15 cellular contexts compared by ENCODE assay signal in genomic region chr2:145846986-145847385, GRCh38.
"Had no signal": no experiment of that assay in that cellular context is flagged by ENCODE, and none has a peak within 500 bp of the region (broad histone marks: within the 10 kb centered on the region; RNA-seq: fewer than 3 reads in every experiment).

No MANE protein-coding gene starts in this region.

- H3K4me1 Mint-ChIP-seq: activated CD4-positive, alpha-beta memory T cell treated with anti-CD3 and anti-CD28 coated beads, Interleukin-2, amount 10 ng/mL, durations not matched to agents 7 days and 5 days; activated naive CD8-positive, alpha-beta T cell treated with anti-CD3 and anti-CD28 coated beads, Interleukin-2, amount 10 ng/mL, durations not matched to agents 7 days and 5 days; central memory CD8-positive, alpha-beta T cell had no signal

- H3K9me3 ChIP-seq: gastroesophageal sphincter, stomach had no signal

- H3K27me3 Mint-ChIP-seq: activated CD4-positive, alpha-beta memory T cell treated with anti-CD3 and anti-CD28 coated beads, Interleukin-2, amount 10 ng/mL, durations not matched to agents 7 days and 5 days; activated naive CD8-positive, alpha-beta T cell treated with anti-CD3 and anti-CD28 coated beads, Interleukin-2, amount 10 ng/mL, durations not matched to agents 7 days and 5 days; central memory CD8-positive, alpha-beta T cell had no signal

- H3K27ac Mint-ChIP-seq: activated CD4-positive, alpha-beta memory T cell treated with anti-CD3 and anti-CD28 coated beads, Interleukin-2, amount 10 ng/mL, durations not matched to agents 7 days and 5 days; activated naive CD8-positive, alpha-beta T cell treated with anti-CD3 and anti-CD28 coated beads, Interleukin-2, amount 10 ng/mL, durations not matched to agents 7 days and 5 days; activated T-cell treated with anti-CD3 and anti-CD28 coated beads, Interleukin-2, amount 50 U/mL, for 72 hours had no signal

- H3K27me3 ChIP-seq: gastroesophageal sphincter, stomach had no signal

- ATAC-seq: activated T-cell treated with anti-CD3 and anti-CD28 coated beads, Interleukin-2, amount 50 U/mL, for 72 hours; gastroesophageal sphincter; left ventricle myocardium superior had no signal

- H3K4me3 Mint-ChIP-seq: activated CD4-positive, alpha-beta memory T cell treated with anti-CD3 and anti-CD28 coated beads, Interleukin-2, amount 10 ng/mL, durations not matched to agents 7 days and 5 days; activated naive CD8-positive, alpha-beta T cell treated with anti-CD3 and anti-CD28 coated beads, Interleukin-2, amount 10 ng/mL, durations not matched to agents 7 days and 5 days; activated T-cell treated with anti-CD3 and anti-CD28 coated beads, Interleukin-2, amount 50 U/mL, for 72 hours; central memory CD8-positive, alpha-beta T cell had no signal

- H3K36me3 ChIP-seq: gastroesophageal sphincter, stomach had no signal

- H3K36me3 Mint-ChIP-seq: activated naive CD8-positive, alpha-beta T cell treated with anti-CD3 and anti-CD28 coated beads, Interleukin-2, amount 10 ng/mL, durations not matched to agents 7 days and 5 days had no signal

- H3K9me3 Mint-ChIP-seq: activated CD4-positive, alpha-beta memory T cell treated with anti-CD3 and anti-CD28 coated beads, Interleukin-2, amount 10 ng/mL, durations not matched to agents 7 days and 5 days; activated naive CD8-positive, alpha-beta T cell treated with anti-CD3 and anti-CD28 coated beads, Interleukin-2, amount 10 ng/mL, durations not matched to agents 7 days and 5 days; activated T-cell treated with anti-CD3 and anti-CD28 coated beads, Interleukin-2, amount 50 U/mL, for 72 hours had no signal

- DNase-seq: activated CD4-positive, alpha-beta memory T cell treated with anti-CD3 and anti-CD28 coated beads, Interleukin-2, amount 10 ng/mL, durations not matched to agents 7 days and 5 days; activated naive CD8-positive, alpha-beta T cell treated with anti-CD3 and anti-CD28 coated beads, Interleukin-2, amount 10 ng/mL, durations not matched to agents 7 days and 5 days; activated T-cell treated with anti-CD3 and anti-CD28 coated beads, Interleukin-2, amount 50 U/mL, for 72 hours; dermis blood vessel endothelial cell; left ventricle myocardium superior; stimulated activated CD4-positive, alpha-beta T cell treated with anti-CD3 and anti-CD28 coated beads, Interleukin-15, amount 100 ng/mL, for 24 hours; stimulated activated CD4-positive, alpha-beta T cell treated with anti-CD3 and anti-CD28 coated beads, Interleukin-4, amount 100 ng/mL, for 24 hours; stomach; SW 1271 had no signal

- FAIRE-seq: astrocyte, keratinocyte, urothelium cell line had no signal

- H3K4me3 ChIP-seq: gastroesophageal sphincter, stomach had no signal

- H3K27ac ChIP-seq: stomach, VCaP had no signal
